1 cellular context compared by ENCODE assay signal in genomic region chr7:155355745-155356144, GRCh38.
TF ChIP-seq lines count a peak whose summit lies in the region.

No MANE protein-coding gene starts in this region.

TF ChIP-seq in SK-N-SH, 30 proteins besides CTCF, POLR2A, EP300 and RAD21 (continued from another document):
- no peak for TF ChIP-seq USF1 (IDR thresholded peaks at IDR 0.05; ENCODE audit: borderline replicate concordance, low read depth)
- no peak for TF ChIP-seq SIN3A (IDR thresholded peaks at IDR 0.05; ENCODE audit: borderline replicate concordance, low read depth, low read length)
- no peak for TF ChIP-seq MAX (IDR thresholded peaks at IDR 0.05; ENCODE audit: low read depth)
- no peak for TF ChIP-seq ELF1 (IDR thresholded peaks at IDR 0.05)
- TF ChIP-seq FOXM1 (IDR thresholded peaks at IDR 0.05; ENCODE audit: low read depth) = no peak
- TF ChIP-seq CHD2 (IDR thresholded peaks at IDR 0.05; ENCODE audit: low read length, partially characterized antibody) = no peak
TF ChIP-seq in SK-N-SH: peak in this region for 0.
